Comparison of ENCODE assay signal across 1 cellular context in the genomic region with DNA sequence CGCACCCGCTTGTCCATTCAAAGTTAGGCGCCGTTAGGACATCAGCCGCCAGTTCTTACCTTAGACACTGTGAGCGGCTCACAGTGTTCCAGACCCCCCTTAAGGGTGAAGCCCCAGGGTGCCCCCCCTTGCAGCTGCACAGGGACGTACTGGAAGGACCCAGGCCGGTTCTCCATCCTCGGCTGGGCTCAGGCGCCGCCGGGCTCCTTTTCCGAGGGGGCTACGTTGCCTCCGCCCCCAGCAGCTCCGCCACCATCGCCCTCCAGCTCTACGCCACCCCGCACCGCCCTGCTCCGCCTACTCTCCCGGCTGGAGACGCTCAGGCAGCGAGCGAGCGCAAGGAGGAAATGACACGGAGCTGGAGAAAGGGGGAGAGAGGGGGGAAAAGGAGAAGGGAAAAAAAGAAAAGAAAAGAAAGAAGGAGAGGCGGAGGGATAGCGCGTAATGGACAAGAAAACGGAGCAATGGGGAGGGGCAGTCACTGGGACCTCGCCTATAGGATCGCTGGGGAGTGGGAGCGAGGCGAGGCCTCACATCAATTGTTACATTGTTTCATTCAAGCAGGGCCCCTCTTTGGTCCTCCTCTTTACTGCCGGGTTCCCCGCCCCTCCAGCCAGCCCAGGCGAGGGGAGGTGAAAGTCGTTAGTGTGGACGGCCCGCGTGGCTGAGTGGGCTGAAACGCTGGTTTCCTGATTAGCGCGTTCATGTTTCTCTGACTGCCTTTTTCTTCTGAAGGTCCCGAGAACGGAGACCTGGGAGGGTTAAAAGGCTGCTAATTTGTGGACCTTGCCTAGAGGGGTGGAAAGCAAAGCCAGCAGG.
TF ChIP-seq lines count a peak whose summit lies in the region.

A gene with protein sequence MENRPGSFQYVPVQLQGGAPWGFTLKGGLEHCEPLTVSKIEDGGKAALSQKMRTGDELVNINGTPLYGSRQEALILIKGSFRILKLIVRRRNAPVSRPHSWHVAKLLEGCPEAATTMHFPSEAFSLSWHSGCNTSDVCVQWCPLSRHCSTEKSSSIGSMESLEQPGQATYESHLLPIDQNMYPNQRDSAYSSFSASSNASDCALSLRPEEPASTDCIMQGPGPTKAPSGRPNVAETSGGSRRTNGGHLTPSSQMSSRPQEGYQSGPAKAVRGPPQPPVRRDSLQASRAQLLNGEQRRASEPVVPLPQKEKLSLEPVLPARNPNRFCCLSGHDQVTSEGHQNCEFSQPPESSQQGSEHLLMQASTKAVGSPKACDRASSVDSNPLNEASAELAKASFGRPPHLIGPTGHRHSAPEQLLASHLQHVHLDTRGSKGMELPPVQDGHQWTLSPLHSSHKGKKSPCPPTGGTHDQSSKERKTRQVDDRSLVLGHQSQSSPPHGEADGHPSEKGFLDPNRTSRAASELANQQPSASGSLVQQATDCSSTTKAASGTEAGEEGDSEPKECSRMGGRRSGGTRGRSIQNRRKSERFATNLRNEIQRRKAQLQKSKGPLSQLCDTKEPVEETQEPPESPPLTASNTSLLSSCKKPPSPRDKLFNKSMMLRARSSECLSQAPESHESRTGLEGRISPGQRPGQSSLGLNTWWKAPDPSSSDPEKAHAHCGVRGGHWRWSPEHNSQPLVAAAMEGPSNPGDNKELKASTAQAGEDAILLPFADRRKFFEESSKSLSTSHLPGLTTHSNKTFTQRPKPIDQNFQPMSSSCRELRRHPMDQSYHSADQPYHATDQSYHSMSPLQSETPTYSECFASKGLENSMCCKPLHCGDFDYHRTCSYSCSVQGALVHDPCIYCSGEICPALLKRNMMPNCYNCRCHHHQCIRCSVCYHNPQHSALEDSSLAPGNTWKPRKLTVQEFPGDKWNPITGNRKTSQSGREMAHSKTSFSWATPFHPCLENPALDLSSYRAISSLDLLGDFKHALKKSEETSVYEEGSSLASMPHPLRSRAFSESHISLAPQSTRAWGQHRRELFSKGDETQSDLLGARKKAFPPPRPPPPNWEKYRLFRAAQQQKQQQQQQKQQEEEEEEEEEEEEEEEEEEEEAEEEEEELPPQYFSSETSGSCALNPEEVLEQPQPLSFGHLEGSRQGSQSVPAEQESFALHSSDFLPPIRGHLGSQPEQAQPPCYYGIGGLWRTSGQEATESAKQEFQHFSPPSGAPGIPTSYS (N-terminal part only) (minus strand): TSS at position 352 of the 819 bp plus-strand sequence. CDS start 176 bp downstream, at position 176.

TF ChIP-seq in liver, 16 proteins besides CTCF, POLR2A, EP300 and RAD21 (continued from another document):
- TF ChIP-seq, protein P1, sequence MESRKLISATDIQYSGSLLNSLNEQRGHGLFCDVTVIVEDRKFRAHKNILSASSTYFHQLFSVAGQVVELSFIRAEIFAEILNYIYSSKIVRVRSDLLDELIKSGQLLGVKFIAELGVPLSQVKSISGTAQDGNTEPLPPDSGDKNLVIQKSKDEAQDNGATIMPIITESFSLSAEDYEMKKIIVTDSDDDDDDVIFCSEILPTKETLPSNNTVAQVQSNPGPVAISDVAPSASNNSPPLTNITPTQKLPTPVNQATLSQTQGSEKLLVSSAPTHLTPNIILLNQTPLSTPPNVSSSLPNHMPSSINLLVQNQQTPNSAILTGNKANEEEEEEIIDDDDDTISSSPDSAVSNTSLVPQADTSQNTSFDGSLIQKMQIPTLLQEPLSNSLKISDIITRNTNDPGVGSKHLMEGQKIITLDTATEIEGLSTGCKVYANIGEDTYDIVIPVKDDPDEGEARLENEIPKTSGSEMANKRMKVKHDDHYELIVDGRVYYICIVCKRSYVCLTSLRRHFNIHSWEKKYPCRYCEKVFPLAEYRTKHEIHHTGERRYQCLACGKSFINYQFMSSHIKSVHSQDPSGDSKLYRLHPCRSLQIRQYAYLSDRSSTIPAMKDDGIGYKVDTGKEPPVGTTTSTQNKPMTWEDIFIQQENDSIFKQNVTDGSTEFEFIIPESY (IDR thresholded peaks at IDR 0.05): no peak
- TF ChIP-seq YY1 (IDR thresholded peaks at IDR 0.05) (no peak), TAF1 (conservative IDR thresholded peaks at IDR 0.05) (no peak), SP1 (IDR thresholded peaks at IDR 0.05) (no peak), NR2F2 (IDR thresholded peaks at IDR 0.05) (no peak), EGR1 (IDR thresholded peaks at IDR 0.05; ENCODE audit: low read depth in 2 of 2) (no peak)
- TF ChIP-seq, protein P2, sequence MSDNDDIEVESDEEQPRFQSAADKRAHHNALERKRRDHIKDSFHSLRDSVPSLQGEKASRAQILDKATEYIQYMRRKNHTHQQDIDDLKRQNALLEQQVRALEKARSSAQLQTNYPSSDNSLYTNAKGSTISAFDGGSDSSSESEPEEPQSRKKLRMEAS (IDR thresholded peaks at IDR 0.05): no peak
- TF ChIP-seq, protein P3, sequence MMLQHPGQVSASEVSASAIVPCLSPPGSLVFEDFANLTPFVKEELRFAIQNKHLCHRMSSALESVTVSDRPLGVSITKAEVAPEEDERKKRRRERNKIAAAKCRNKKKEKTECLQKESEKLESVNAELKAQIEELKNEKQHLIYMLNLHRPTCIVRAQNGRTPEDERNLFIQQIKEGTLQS (IDR thresholded peaks at IDR 0.05): no peak
